ENCODE assay signal across 8 cellular contexts in the genomic region with DNA sequence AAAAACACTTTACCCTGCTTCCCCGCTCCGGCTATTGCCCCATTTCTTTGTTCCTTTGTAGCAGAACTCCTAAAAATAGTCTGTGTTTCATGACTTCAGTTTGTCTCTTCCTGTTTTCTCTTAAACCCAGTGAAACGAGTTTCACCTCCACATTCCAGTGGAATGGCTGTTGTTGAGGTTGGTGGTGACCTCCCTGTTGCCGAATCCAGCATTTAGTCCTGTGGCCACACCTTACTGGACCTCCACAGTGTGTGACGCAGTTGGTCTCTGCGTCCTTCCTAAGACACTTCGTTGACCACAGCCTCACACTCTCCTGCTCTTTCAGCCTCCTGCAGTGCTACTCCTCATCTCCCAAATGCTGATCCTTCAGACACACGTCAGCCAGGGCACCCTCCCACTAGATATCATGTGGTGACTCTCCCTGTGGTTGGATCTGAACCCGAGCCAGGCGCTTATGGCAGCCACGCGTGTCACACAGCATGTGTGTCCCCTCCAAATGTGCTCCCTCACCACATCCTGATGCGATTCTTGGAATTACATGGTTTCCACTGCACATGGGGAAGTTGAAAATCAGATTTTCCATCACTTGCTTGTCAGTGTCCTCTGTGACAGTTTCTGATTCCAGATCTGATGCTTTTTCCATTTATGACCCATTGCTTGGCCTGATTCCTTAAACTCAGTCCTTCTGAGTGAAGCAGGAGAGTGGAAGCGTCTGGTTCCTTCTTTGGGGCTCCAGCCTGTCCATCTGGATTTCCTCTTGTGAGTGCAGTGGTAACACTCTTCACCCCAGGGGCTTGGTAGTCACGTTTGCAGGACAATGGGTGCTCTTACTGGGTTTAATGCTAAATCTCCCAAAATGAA.
DNase-seq lines count a peak whose midpoint lies in the region; ATAC-seq and TF ChIP-seq lines count a peak whose summit lies in the region.

No MANE protein-coding gene starts in this region.

- no peak for TF ChIP-seq CTCF in GM13977 (IDR thresholded peaks at IDR 0.05; ENCODE audit: extremely low read depth, insufficient read depth, missing control alignments)

- ATAC-seq in activated naive CD8-positive, alpha-beta T cell treated with anti-CD3 and anti-CD28 coated beads, Interleukin-2, amount 10 ng/mL, durations not matched to agents 7 days and 5 days (ENCODE audit: low read depth) = no peak
- no peak for ATAC-seq in GM18858 (IDR thresholded peaks at IDR 0.05; ENCODE audit: unreplicated experiment)

- peak; percentile 58 for DNase-seq in stimulated activated CD4-positive, alpha-beta T cell treated with anti-CD3 and anti-CD28 coated beads, Interleukin-1b, Interleukin-23, amount 100 ng/mL, for 48 hours
- DNase-seq in stimulated activated CD4-positive, alpha-beta T cell treated with anti-CD3 and anti-CD28 coated beads, Interleukin-2, amount 100 ng/mL, for 48 hours = no peak
- DNase-seq in activated naive CD8-positive, alpha-beta T cell treated with anti-CD3 and anti-CD28 coated beads, Interleukin-2, amount 10 ng/mL, durations not matched to agents 7 days and 5 days = no peak
- DNase-seq in NK-92 treated with Interleukin-12 subunit alpha and Interleukin-12 subunit beta, amount 100 ng/mL, for 24 hours (lab: John Stamatoyannopoulos, UW) = no peak
- DNase-seq in GM13977 (ENCODE audit: low spot score) (no peak), NCI-H1694 (lab: John Stamatoyannopoulos, UW) (no peak)

- H3K27me3 Mint-ChIP-seq in activated naive CD8-positive, alpha-beta T cell treated with anti-CD3 and anti-CD28 coated beads, Interleukin-2, amount 10 ng/mL, durations not matched to agents 7 days and 5 days = no peaks in the 10 kb centered on the region

- in situ Hi-C loops in GM13977 (cut with MboI; ENCODE audit: low pct_unique_long_range_greater_than_20kb, low sequenced_read_pairs, unreplicated experiment) = no loop called here

- POLR2A ChIA-PET in activated naive CD8-positive, alpha-beta T cell treated with anti-CD3 and anti-CD28 coated beads, Interleukin-2, amount 10 ng/mL, durations not matched to agents 7 days and 5 days (lab: Charles Lee) = no interaction called here

- peak overlapping the region; percentile 15 for H3K27ac Mint-ChIP-seq in activated naive CD8-positive, alpha-beta T cell treated with anti-CD3 and anti-CD28 coated beads, Interleukin-2, amount 10 ng/mL, durations not matched to agents 7 days and 5 days

- peaks cover 25% of the 10 kb centered on the region for H3K36me3 Mint-ChIP-seq in activated naive CD8-positive, alpha-beta T cell treated with anti-CD3 and anti-CD28 coated beads, Interleukin-2, amount 10 ng/mL, durations not matched to agents 7 days and 5 days

- H3K4me1 Mint-ChIP-seq in activated naive CD8-positive, alpha-beta T cell treated with anti-CD3 and anti-CD28 coated beads, Interleukin-2, amount 10 ng/mL, durations not matched to agents 7 days and 5 days = peaks cover 49% of the 10 kb centered on the region

- H3K4me3 Mint-ChIP-seq in activated naive CD8-positive, alpha-beta T cell treated with anti-CD3 and anti-CD28 coated beads, Interleukin-2, amount 10 ng/mL, durations not matched to agents 7 days and 5 days = peak overlapping the region; percentile 6

- H3K9me3 Mint-ChIP-seq in activated naive CD8-positive, alpha-beta T cell treated with anti-CD3 and anti-CD28 coated beads, Interleukin-2, amount 10 ng/mL, durations not matched to agents 7 days and 5 days = no peaks in the 10 kb centered on the region

- peak overlapping the region; percentile 22 for H3K27ac ChIP-seq in layer of hippocampus (ENCODE audit: low read depth, low read length)

- no peaks in the 10 kb centered on the region for H3K27me3 ChIP-seq in layer of hippocampus (ENCODE audit: control insufficient read depth, insufficient read depth, low read length)
